Comparison of ENCODE assay signal across 23 cellular contexts in the genomic region with DNA sequence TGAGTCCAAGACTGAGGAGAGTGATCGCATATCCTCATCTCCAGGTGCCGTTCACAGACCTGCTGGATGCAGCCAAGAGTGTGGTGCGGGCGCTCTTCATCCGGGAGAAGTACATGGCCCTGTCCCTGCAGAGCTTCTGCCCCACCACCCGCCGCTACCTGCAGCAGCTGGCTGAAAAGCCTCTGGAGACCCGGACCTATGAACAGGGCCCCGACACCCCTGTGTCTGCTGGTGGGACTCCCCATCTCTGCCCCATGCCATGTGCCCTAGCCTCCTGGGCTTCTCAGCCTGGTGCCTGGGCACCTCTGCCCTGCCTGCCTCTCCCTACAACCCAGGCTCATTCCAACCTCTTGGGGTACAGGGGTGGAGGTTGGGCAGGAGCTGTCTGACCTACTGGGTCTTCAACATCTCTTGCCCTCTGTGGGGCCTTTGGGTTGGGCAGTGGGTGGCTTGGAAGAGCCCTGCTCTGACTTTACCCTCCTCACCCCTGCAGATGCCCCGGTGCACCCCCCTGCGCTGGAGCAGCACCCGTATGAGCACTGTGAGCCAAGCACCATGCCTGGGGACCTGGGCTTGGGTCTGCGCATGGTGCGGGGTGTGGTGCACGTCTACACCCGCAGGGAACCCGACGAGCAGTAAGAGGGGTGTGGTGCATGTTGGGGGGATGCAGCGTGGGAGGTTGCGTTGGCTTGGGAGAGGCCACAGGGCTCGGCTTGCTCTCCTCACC. TPM values are rescaled to one million over a fixed set of nuclear protein-coding genes. Genes with fewer than 3 reads are reported as not detected.
"Had no signal": no experiment of that assay in that cellular context is flagged by ENCODE, and none has a peak within 500 bp of the region (broad histone marks: within the 10 kb centered on the region; RNA-seq: fewer than 3 reads in every experiment).

No MANE protein-coding gene starts in this region.

- H3K27me3 Mint-ChIP-seq: central memory CD8-positive, alpha-beta T cell; progenitor cell of endocrine pancreas had no signal

- H3K9me3 ChIP-seq: ascending aorta, colonic mucosa, esophagus squamous epithelium, lower lobe of right lung, SK-N-SH, stomach, testis, upper lobe of left lung had no signal

- H3K27ac ChIP-seq: ascending aorta, colonic mucosa, esophagus squamous epithelium, lower lobe of right lung, skin epidermis, testis, upper lobe of left lung had no signal

- ATAC-seq: activated CD4-positive, CD25-positive, alpha-beta regulatory T cell treated with anti-CD3 and anti-CD28 coated beads, Interleukin-2, amount 50 U/mL, for 24 hours; activated T-cell treated with anti-CD3 and anti-CD28 coated beads, Interleukin-2, amount 50 U/mL, for 4 hours; lower lobe of right lung had no signal

- H3K9ac ChIP-seq: SK-N-SH had no signal

- H3K27ac Mint-ChIP-seq: progenitor cell of endocrine pancreas had no signal

- H3K9me3 Mint-ChIP-seq: activated T-cell treated with anti-CD3 and anti-CD28 coated beads, Interleukin-2, amount 50 U/mL, for 4 hours; central memory CD8-positive, alpha-beta T cell; mesothelial cell of epicardium; nephron had no signal

- H3K4me2 ChIP-seq: SK-N-SH had no signal

- H3K27me3 ChIP-seq: ascending aorta, colonic mucosa, esophagus squamous epithelium, stomach, testis, upper lobe of left lung had no signal

- DNase-seq: activated effector memory CD4-positive, alpha-beta T cell treated with Interleukin-2 at 50 U/mL for 16 hours; activated naive CD4-positive, alpha-beta T cell treated with anti-CD3 and anti-CD28 coated beads, Interleukin-2, amount 50 U/mL, for 16 hours; activated T-cell treated with anti-CD3 and anti-CD28 coated beads, Interleukin-2, amount 50 U/mL, for 4 hours; colonic mucosa; effector CD4-positive, alpha-beta T cell; esophagus squamous epithelium; lower lobe of right lung; occipital lobe; stimulated activated CD4-positive, alpha-beta T cell treated with anti-CD3 and anti-CD28 coated beads, Interleukin-15, amount 100 ng/mL, for 24 hours; stimulated activated CD4-positive, alpha-beta T cell treated with anti-CD3 and anti-CD28 coated beads, Interleukin-2, amount 100 ng/mL, for 48 hours; stomach; T-helper 1 cell; testis had no signal

- H3K36me3 ChIP-seq: colonic mucosa had no signal

- H3K4me1 ChIP-seq: colonic mucosa had no signal

- H3K4me3 Mint-ChIP-seq: activated T-cell treated with anti-CD3 and anti-CD28 coated beads, Interleukin-2, amount 50 U/mL, for 4 hours; central memory CD8-positive, alpha-beta T cell; mesothelial cell of epicardium; nephron had no signal

- H3K4me3 ChIP-seq: ascending aorta, colonic mucosa, esophagus squamous epithelium, lower lobe of right lung, skin epidermis, stomach, testis, upper lobe of left lung had no signal

RNA-seq across cellular contexts. Expression of a gene that starts 7.4 kb away (rescaled TPM):
- total RNA-seq: ascending aorta, endothelial cell of umbilical vein, esophagus squamous epithelium, lower lobe of right lung, mesothelial cell of epicardium, occipital lobe, stomach had no signal
- polyA plus RNA-seq: endothelial cell of umbilical vein had no signal
